Comparison of ENCODE assay signal across 18 cellular contexts in the genomic region with DNA sequence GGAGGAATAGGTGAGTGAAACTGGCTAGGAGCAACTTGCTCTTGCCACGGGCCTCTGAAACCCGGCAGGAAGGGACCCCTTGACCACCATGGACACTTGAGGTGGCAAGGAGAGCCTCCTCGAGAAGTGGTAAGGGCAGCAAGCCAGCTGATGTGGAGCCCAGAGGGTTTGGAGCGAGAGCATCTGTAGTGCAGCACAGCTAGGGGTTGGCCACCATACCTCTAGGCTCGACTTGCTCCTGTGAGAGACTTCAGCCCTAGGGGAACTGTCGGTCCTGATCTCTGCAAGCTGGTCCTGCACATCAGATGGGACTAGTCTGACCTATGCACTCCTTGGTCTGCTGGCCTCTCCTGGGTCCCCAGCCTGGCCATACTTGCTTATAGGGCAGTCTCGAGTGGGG.
DNase-seq lines count a peak whose midpoint lies in the region; ATAC-seq and TF ChIP-seq lines count a peak whose summit lies in the region.
"Had no signal": no experiment of that assay in that cellular context is flagged by ENCODE, and none has a peak within 500 bp of the region (broad histone marks: within the 10 kb centered on the region; RNA-seq: fewer than 3 reads in every experiment).

No MANE protein-coding gene starts in this region.

- no peaks in the 10 kb centered on the region for H3K27me3 Mint-ChIP-seq in activated naive CD8-positive, alpha-beta T cell treated with anti-CD3 and anti-CD28 coated beads, Interleukin-2, amount 50 U/mL, for 24 hours
- H3K27me3 Mint-ChIP-seq in activated naive CD8-positive, alpha-beta T cell treated with anti-CD3 and anti-CD28 coated beads for 36 hours: no peaks in the 10 kb centered on the region
- H3K27me3 Mint-ChIP-seq: CD4-positive, alpha-beta memory T cell had no signal

- no peak overlapping the region for H3K27ac Mint-ChIP-seq in activated naive CD8-positive, alpha-beta T cell treated with anti-CD3 and anti-CD28 coated beads, Interleukin-2, amount 50 U/mL, for 24 hours
- no peak overlapping the region for H3K27ac Mint-ChIP-seq in activated naive CD8-positive, alpha-beta T cell treated with anti-CD3 and anti-CD28 coated beads for 36 hours
- no peak overlapping the region for H3K27ac Mint-ChIP-seq in stimulated activated effector memory CD8-positive, alpha-beta T cell treated with anti-CD3 and anti-CD28 coated beads, Interleukin-12 subunit alpha, Interleukin-12 subunit beta, amount 100 ng/mL, for 72 hours
- H3K27ac Mint-ChIP-seq: CD4-positive, alpha-beta memory T cell; GM23338 had no signal

- H3K36me3 ChIP-seq in neuronal stem cell (replicated peaks in 1 of 2; ENCODE audit: control insufficient read depth in 2 of 2, insufficient read depth in 2 of 2, low read length in 2 of 2) (no peaks in the 10 kb centered on the region), transverse colon (no peaks in the 10 kb centered on the region)

- H3K4ac ChIP-seq in neuronal stem cell (ENCODE audit: low read length): no peak overlapping the region

- H3K9me3 ChIP-seq in neuronal stem cell (replicated peaks in 1 of 2; ENCODE audit: control insufficient read depth in 2 of 2, insufficient read depth in 1 of 2, low read depth in 1 of 2, low read length in 2 of 2) (no peaks in the 10 kb centered on the region), transverse colon (no peaks in the 10 kb centered on the region)
- H3K9me3 ChIP-seq: A549 had no signal

- no peak overlapping the region for H3K14ac ChIP-seq in neuronal stem cell (ENCODE audit: low read length)

- peak overlapping the region; percentile 81 for H3K23ac ChIP-seq in neuronal stem cell (ENCODE audit: low read depth, low read length, poor library complexity)

- no peak overlapping the region for H2BK120ac ChIP-seq in neuronal stem cell (ENCODE audit: low read depth, low read length)

- H4K8ac ChIP-seq in neuronal stem cell (ENCODE audit: low read depth, low read length): no peak overlapping the region

- no peaks in the 10 kb centered on the region for H3K4me1 Mint-ChIP-seq in activated naive CD8-positive, alpha-beta T cell treated with anti-CD3 and anti-CD28 coated beads, Interleukin-2, amount 50 U/mL, for 24 hours
- no peaks in the 10 kb centered on the region for H3K4me1 Mint-ChIP-seq in activated naive CD8-positive, alpha-beta T cell treated with anti-CD3 and anti-CD28 coated beads for 36 hours
- H3K4me1 Mint-ChIP-seq in stimulated activated effector memory CD8-positive, alpha-beta T cell treated with anti-CD3 and anti-CD28 coated beads, Interleukin-12 subunit alpha, Interleukin-12 subunit beta, amount 100 ng/mL, for 72 hours: no peaks in the 10 kb centered on the region
- H3K4me1 Mint-ChIP-seq: CD4-positive, alpha-beta memory T cell had no signal

- no peak overlapping the region for H2BK5ac ChIP-seq in neuronal stem cell (ENCODE audit: low read length)

- in situ Hi-C loops in transverse colon (cut with MboI; ENCODE audit: low pct_ligation_motif_present in 1 of 4, low pct_unique_long_range_greater_than_20kb in 1 of 4, low sequenced_read_pairs in 3 of 4): no loop called here

- H3K27ac ChIP-seq in neuronal stem cell (replicated peaks; ENCODE audit: low read length) (no peak overlapping the region), transverse colon (no peak overlapping the region)
- H3K27ac ChIP-seq: 22Rv1, A549, C4-2B, HL-60 had no signal

- H3K4me2 ChIP-seq in neuronal stem cell (ENCODE audit: insufficient read depth, low read length, poor library complexity, severe bottlenecking): no peak overlapping the region
- H3K4me2 ChIP-seq: A549, GM23338 had no signal

- H3K79me1 ChIP-seq in neuronal stem cell (ENCODE audit: low read depth, low read length): peaks cover 2% of the 10 kb centered on the region

- H3K4me3 Mint-ChIP-seq in activated naive CD8-positive, alpha-beta T cell treated with anti-CD3 and anti-CD28 coated beads, Interleukin-2, amount 50 U/mL, for 24 hours: no peak overlapping the region
- no peak overlapping the region for H3K4me3 Mint-ChIP-seq in activated naive CD8-positive, alpha-beta T cell treated with anti-CD3 and anti-CD28 coated beads for 36 hours
- H3K4me3 Mint-ChIP-seq in stimulated activated effector memory CD8-positive, alpha-beta T cell treated with anti-CD3 and anti-CD28 coated beads, Interleukin-12 subunit alpha, Interleukin-12 subunit beta, amount 100 ng/mL, for 72 hours: no peak overlapping the region
- H3K4me3 Mint-ChIP-seq: CD4-positive, alpha-beta memory T cell; GM23338 had no signal

- H3K9ac ChIP-seq in neuronal stem cell (ENCODE audit: low read depth, low read length, poor library complexity): no peak overlapping the region

- H3K4me3 ChIP-seq in neuronal stem cell (ENCODE audit: low read length in 2 of 2) (no peak overlapping the region), transverse colon (no peak overlapping the region)
- H3K4me3 ChIP-seq: A549, GM23338 had no signal

- H3K18ac ChIP-seq in neuronal stem cell (ENCODE audit: low read length): no peak overlapping the region

- H2BK15ac ChIP-seq in neuronal stem cell (ENCODE audit: low read length): no peak overlapping the region

- H3K27me3 ChIP-seq in neuronal stem cell (ENCODE audit: control insufficient read depth in 3 of 3, insufficient read depth in 3 of 3, low read depth in 1 of 3, low read length in 3 of 3) (no peaks in the 10 kb centered on the region), transverse colon (no peaks in the 10 kb centered on the region)

- H3K36me3 Mint-ChIP-seq in activated naive CD8-positive, alpha-beta T cell treated with anti-CD3 and anti-CD28 coated beads, Interleukin-2, amount 50 U/mL, for 24 hours (ENCODE audit: low read depth): no peaks in the 10 kb centered on the region
- no peaks in the 10 kb centered on the region for H3K36me3 Mint-ChIP-seq in activated naive CD8-positive, alpha-beta T cell treated with anti-CD3 and anti-CD28 coated beads for 36 hours
- H3K36me3 Mint-ChIP-seq in stimulated activated effector memory CD8-positive, alpha-beta T cell treated with anti-CD3 and anti-CD28 coated beads, Interleukin-12 subunit alpha, Interleukin-12 subunit beta, amount 100 ng/mL, for 72 hours: no peaks in the 10 kb centered on the region
- H3K36me3 Mint-ChIP-seq: CD4-positive, alpha-beta memory T cell had no signal

- ATAC-seq in activated naive CD8-positive, alpha-beta T cell treated with anti-CD3 and anti-CD28 coated beads, Interleukin-2, amount 50 U/mL, for 24 hours: peak; percentile 15
- peak; percentile 21 for ATAC-seq in stimulated activated effector memory CD8-positive, alpha-beta T cell treated with anti-CD3 and anti-CD28 coated beads, Interleukin-12 subunit alpha, Interleukin-12 subunit beta, amount 100 ng/mL, for 72 hours
- ATAC-seq: A549 had no signal

- H4K91ac ChIP-seq in neuronal stem cell (ENCODE audit: low read depth, low read length, poor library complexity): no peak overlapping the region

- TF ChIP-seq CTCF in transverse colon (IDR thresholded peaks at IDR 0.05): no peak

- H2BK12ac ChIP-seq in neuronal stem cell (ENCODE audit: low read length): no peak overlapping the region

- H2AK5ac ChIP-seq in neuronal stem cell (ENCODE audit: low read depth, low read length): no peak overlapping the region

- no peak for TF ChIP-seq EP300 in transverse colon (IDR thresholded peaks at IDR 0.05; ENCODE audit: low read depth)

- no peak for DNase-seq in activated naive CD8-positive, alpha-beta T cell treated with anti-CD3 and anti-CD28 coated beads, Interleukin-2, amount 50 U/mL, for 24 hours
- DNase-seq in activated naive CD8-positive, alpha-beta T cell treated with anti-CD3 and anti-CD28 coated beads for 36 hours: no peak
- DNase-seq in neuronal stem cell (ENCODE audit: low spot score) (no peak), transverse colon (no peak), T-helper 9 cell (no peak)
- DNase-seq in stimulated activated effector memory CD8-positive, alpha-beta T cell treated with anti-CD3 and anti-CD28 coated beads, Interleukin-12 subunit alpha, Interleukin-12 subunit beta, amount 100 ng/mL, for 72 hours (ENCODE audit: low spot score in 2 of 2): no peak
- no peak for DNase-seq in activated effector memory CD4-positive, alpha-beta T cell treated with anti-CD3 and anti-CD28 coated beads, Interleukin-2, amount 50 U/mL, for 16 hours
- DNase-seq: AML-193; CD4-positive, alpha-beta memory T cell; DMS153; DMS79; GDM1; HCEC 1CT had no signal

- H2AFZ ChIP-seq in neuronal stem cell (ENCODE audit: low read length): no peak overlapping the region
- H2AFZ ChIP-seq: GM23338 had no signal

- no peak for TF ChIP-seq POLR2A in transverse colon (IDR thresholded peaks at IDR 0.05)

- H3K4me1 ChIP-seq in neuronal stem cell (ENCODE audit: control insufficient read depth in 2 of 2, insufficient read depth in 1 of 2, low read depth in 1 of 2, low read length in 2 of 2): no peaks in the 10 kb centered on the region
- H3K4me1 ChIP-seq in transverse colon: no peaks in the 10 kb centered on the region
- H3K4me1 ChIP-seq: A549 had no signal

- intact Hi-C loops in transverse colon (cut with DNase I; ENCODE audit: low total_unique reads): no loop called here

- no peaks in the 10 kb centered on the region for H3K9me3 Mint-ChIP-seq in activated naive CD8-positive, alpha-beta T cell treated with anti-CD3 and anti-CD28 coated beads, Interleukin-2, amount 50 U/mL, for 24 hours
- H3K9me3 Mint-ChIP-seq in activated naive CD8-positive, alpha-beta T cell treated with anti-CD3 and anti-CD28 coated beads for 36 hours: peaks cover 1% of the 10 kb centered on the region
- peaks cover 11% of the 10 kb centered on the region for H3K9me3 Mint-ChIP-seq in stimulated activated effector memory CD8-positive, alpha-beta T cell treated with anti-CD3 and anti-CD28 coated beads, Interleukin-12 subunit alpha, Interleukin-12 subunit beta, amount 100 ng/mL, for 72 hours
- H3K9me3 Mint-ChIP-seq: GM23338 had no signal

- no CpG with 5 or more reads among the region's 7 CpGs for WGBS in neuronal stem cell (ENCODE audit: extremely low coverage in 2 of 2, insufficient read length in 2 of 2, insufficient replicate concordance in 1 of 2), 2 donors
- 75% methylated on average over 7 of the region's 7 CpGs; no CpG with 5 or more reads in 1 of the 2 donors for WGBS in transverse colon (ENCODE audit: low coverage in 1 of 2), 2 donors
